In genomic region chr7:4683043-4683883, GRCh38 we compare ENCODE assay signal across 8 cellular contexts. TPM values are rescaled to one million over a fixed set of nuclear protein-coding genes. Genes with fewer than 3 reads are reported as not detected.
DNase-seq lines count a peak whose midpoint lies in the region; ATAC-seq and TF ChIP-seq lines count a peak whose summit lies in the region.

No MANE protein-coding gene starts in this region.

- peak; percentile 13 for DNase-seq in T-helper 2 cell treated with Interferon-gamma antibody and Interleukin-4, amounts not matched to agents 5 μg/mL and 100 μg/mL, for 36 hours (ENCODE audit: low spot score)
- peak; percentile 21 to 22 for DNase-seq in thyroid gland
- DNase-seq in NCI-H1436 treated with DMSO at 0.1 percent for 48 hours (lab: John Stamatoyannopoulos, UW), result no peak
- DNase-seq in SW480 (ENCODE audit: low spot score), result no peak

- H3K27ac ChIP-seq in cingulate gyrus (ENCODE audit: low read depth, low read length) (peak overlapping the region; percentile 72), mesodermal cell (ENCODE audit: low read depth, low read length, severe bottlenecking) (peak overlapping the region; percentile 36), thyroid gland (peak overlapping the region; percentile 93 to 97 (median 97))

- H3K27me3 ChIP-seq in thyroid gland, result no peaks in the 10 kb centered on the region

- ATAC-seq in GM21515 (IDR thresholded peaks at IDR 0.05; ENCODE audit: unreplicated experiment), result peak; percentile 11
- ATAC-seq in GM21367 (IDR thresholded peaks at IDR 0.05; ENCODE audit: unreplicated experiment), result no peak

- H3K4me1 ChIP-seq in mesodermal cell (ENCODE audit: control insufficient read depth, insufficient read depth, low read length, poor library complexity, severe bottlenecking), result peaks cover 21% of the 10 kb centered on the region
- peaks cover 18 to 33% of the 10 kb centered on the region in 2 donors for H3K4me1 ChIP-seq in thyroid gland

- WGBS in mesodermal cell (ENCODE audit: insufficient coverage in 2 of 2), 2 experiments, result 12 to 14% methylated on average over 12 to 17 of the region's 23 CpGs
- WGBS in thyroid gland, 2 donors, result 6 to 7% methylated on average over 13 to 17 of the region's 23 CpGs

- H3K9me3 ChIP-seq in mesodermal cell (ENCODE audit: control insufficient read depth, low read length) (no peaks in the 10 kb centered on the region), thyroid gland (no peaks in the 10 kb centered on the region)

- no peaks in the 10 kb centered on the region for H3K9me3 Mint-ChIP-seq in T-helper 2 cell treated with Interferon-gamma antibody and Interleukin-4, amounts not matched to agents 5 μg/mL and 100 μg/mL, for 36 hours

- peaks cover 20% of the 10 kb centered on the region for H3K4me1 Mint-ChIP-seq in T-helper 2 cell treated with Interferon-gamma antibody and Interleukin-4, amounts not matched to agents 5 μg/mL and 100 μg/mL, for 36 hours (ENCODE audit: low read depth)

- H3K27me3 Mint-ChIP-seq in T-helper 2 cell treated with Interferon-gamma antibody and Interleukin-4, amounts not matched to agents 5 μg/mL and 100 μg/mL, for 36 hours (ENCODE audit: low read depth), result no peaks in the 10 kb centered on the region

- H3K27ac Mint-ChIP-seq in T-helper 2 cell treated with Interferon-gamma antibody and Interleukin-4, amounts not matched to agents 5 μg/mL and 100 μg/mL, for 36 hours, result peak overlapping the region; percentile 97

- H3K36me3 ChIP-seq in mesodermal cell (ENCODE audit: control insufficient read depth, insufficient read depth, low read length), result peaks cover 23% of the 10 kb centered on the region
- H3K36me3 ChIP-seq in thyroid gland, result no peaks in the 10 kb centered on the region

- peak overlapping the region; percentile 73 for H3K4me3 ChIP-seq in mesodermal cell (ENCODE audit: extremely low read depth, insufficient read depth, low read length, poor library complexity, severe bottlenecking)
- peak overlapping the region; percentile 53 to 86 (median 61) for H3K4me3 ChIP-seq in thyroid gland (replicated peaks in 1 of 3)

- peaks cover 14% of the 10 kb centered on the region for H3K36me3 Mint-ChIP-seq in T-helper 2 cell treated with Interferon-gamma antibody and Interleukin-4, amounts not matched to agents 5 μg/mL and 100 μg/mL, for 36 hours (ENCODE audit: low read depth)

- intact Hi-C loops in thyroid gland (cut with DNase I), result loop anchor here (5.0 kb wide), 1 partner anchor 69 kb away; no protein-coding TSS in a partner anchor

- no peak for TF ChIP-seq POLR2A in thyroid gland (IDR thresholded peaks at IDR 0.05)

- TF ChIP-seq CTCF in thyroid gland (IDR thresholded peaks at IDR 0.05), result no peak

- peak overlapping the region; percentile 93 for H3K4me3 Mint-ChIP-seq in T-helper 2 cell treated with Interferon-gamma antibody and Interleukin-4, amounts not matched to agents 5 μg/mL and 100 μg/mL, for 36 hours

RNA-seq across cellular contexts. Expression of gene FOXK1, which starts 1.2 kb away (rescaled TPM):
- polyA plus RNA-seq in mesodermal cell (2013, experiment 1 of 2), result 15.0 TPM
- 11.8 TPM for polyA plus RNA-seq in mesodermal cell (2013, experiment 2 of 2)
- total RNA-seq in thyroid gland, result 10 to 100 TPM; 15.0 to 33.0 (median 20.7) TPM

Comparison
In these comparisons a context has a peak if more than half of its experiments do, and no peak if none do; other contexts are left out.
1. DNase-seq: peak in T-helper 2 cell treated with Interferon-gamma antibody and Interleukin-4, amounts not matched to agents 5 μg/mL and 100 μg/mL, for 36 hours (single experiment) and thyroid gland (2 of 2); none in NCI-H1436 treated with DMSO at 0.1 percent for 48 hours (single experiment) and SW480 (single experiment).
2. H3K27ac ChIP-seq: peak in every context shown above with its lines; median percentile 97 in thyroid gland; 72 in cingulate gyrus; 36 in mesodermal cell.